ENCODE assay signal across 8 cellular contexts in the genomic region with DNA sequence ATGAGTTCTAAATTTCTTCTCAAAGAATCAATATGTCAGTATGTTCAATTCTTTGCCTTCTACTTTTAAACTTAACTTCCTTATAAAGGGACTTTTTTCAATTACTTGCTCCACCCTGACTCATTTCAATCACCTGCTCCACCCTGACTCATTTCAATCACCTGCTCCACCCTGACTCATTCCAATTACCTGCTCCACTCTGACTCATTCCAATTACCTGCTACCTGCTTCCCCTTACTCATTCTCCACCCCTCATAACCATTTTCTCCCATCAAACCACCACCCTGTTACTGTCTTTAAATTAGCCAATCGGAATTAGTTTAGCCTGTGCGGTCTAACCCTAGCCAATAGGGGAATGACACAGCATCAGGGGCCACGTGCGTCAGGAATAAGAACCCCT. TPM values are rescaled to one million over a fixed set of nuclear protein-coding genes. Genes with fewer than 3 reads are reported as not detected.
DNase-seq lines count a peak whose midpoint lies in the region; ATAC-seq, FAIRE-seq and TF ChIP-seq lines count a peak whose summit lies in the region.
"Not testable (repeated sequence)": the region's sequence is repeated elsewhere in the genome, so short reads cannot be mapped to it uniquely, and the experiment has no call there.

No MANE protein-coding gene starts in this region.

- ATAC-seq in PC-3: not testable (repeated sequence)
- peak; percentile 92 for ATAC-seq in activated CD4-positive, alpha-beta T cell treated with anti-CD3 and anti-CD28 coated beads for 36 hours
- ATAC-seq in left colon: peak; percentile 93

- not testable (repeated sequence) for H2AFZ ChIP-seq in PC-3 (ENCODE audit: low read length)

- POLR2A ChIA-PET in HEK293 (lab: Yijun Ruan, JAX); PC-3 (lab: Charles Lee; ENCODE audit: unreplicated experiment); activated CD4-positive, alpha-beta T cell treated with anti-CD3 and anti-CD28 coated beads for 36 hours (lab: Charles Lee): not testable (repeated sequence)

- not testable (repeated sequence) for H3K9me3 ChIP-seq in HEK293 (ENCODE audit: control insufficient read depth, insufficient read depth, low read depth, low read length); PC-3 (ENCODE audit: low read length)

- CTCF ChIA-PET in HEK293 (lab: Yijun Ruan, JAX); PC-3 (lab: Charles Lee); activated CD4-positive, alpha-beta T cell treated with anti-CD3 and anti-CD28 coated beads for 36 hours (lab: Charles Lee): not testable (repeated sequence)

- H3K27ac ChIP-seq in HEK293 (ENCODE audit: extremely low read depth, low read depth, low read length): not testable (repeated sequence)
- peak overlapping the region; percentile 76 for H3K27ac ChIP-seq in PC-3 (ENCODE audit: low read length)

- not testable (repeated sequence) for H4K20me1 ChIP-seq in PC-3 (ENCODE audit: low read length)

- not testable (repeated sequence) for H3K36me3 ChIP-seq in HEK293 (ENCODE audit: control insufficient read depth in 2 of 2, insufficient read depth in 1 of 2, low read length in 2 of 2); PC-3 (ENCODE audit: low read depth, low read length); bronchial epithelial cell (ENCODE audit: control insufficient read depth, insufficient read depth, low read length)

- H3K9me3 Mint-ChIP-seq in activated CD4-positive, alpha-beta T cell treated with anti-CD3 and anti-CD28 coated beads for 36 hours (ENCODE audit: low read depth); activated T-helper 1 cell treated with anti-CD3 and anti-CD28 coated beads, Interleukin-12 subunit alpha, Interleukin-12 subunit beta, Interleukin-2, Interleukin-4 antibody, amounts not matched to agents 30 ng/mL and 10 ng/mL and 1 ng/mL, durations not matched to agents 14 hours and 24 hours and 36 hours: not testable (repeated sequence)

- DNase-seq in A172 (ENCODE audit: low spot score): peak; percentile 45
- peak; percentile 67 for DNase-seq in PC-3
- DNase-seq in activated CD4-positive, alpha-beta T cell treated with anti-CD3 and anti-CD28 coated beads for 36 hours: peak; percentile 46
- DNase-seq in activated T-helper 1 cell treated with anti-CD3 and anti-CD28 coated beads, Interleukin-12 subunit alpha, Interleukin-12 subunit beta, Interleukin-2, Interleukin-4 antibody, amounts not matched to agents 30 ng/mL and 10 ng/mL and 1 ng/mL, durations not matched to agents 14 hours and 24 hours and 36 hours (ENCODE audit: low spot score); left colon: not testable (repeated sequence)
- peak; percentile 93 for DNase-seq in bronchial epithelial cell (ENCODE audit: low read depth)
- DNase-seq in stimulated activated CD4-positive, alpha-beta T cell treated with anti-CD3 and anti-CD28 coated beads, Interleukin-1b, Interleukin-23, amount 100 ng/mL, for 48 hours: peak; percentile 25

- not testable (repeated sequence) for FAIRE-seq in bronchial epithelial cell (lab: Jason Lieb, UNC)

- not testable (repeated sequence) for H3K4me3 Mint-ChIP-seq in activated CD4-positive, alpha-beta T cell treated with anti-CD3 and anti-CD28 coated beads for 36 hours; activated T-helper 1 cell treated with anti-CD3 and anti-CD28 coated beads, Interleukin-12 subunit alpha, Interleukin-12 subunit beta, Interleukin-2, Interleukin-4 antibody, amounts not matched to agents 30 ng/mL and 10 ng/mL and 1 ng/mL, durations not matched to agents 14 hours and 24 hours and 36 hours

- H3K36me3 Mint-ChIP-seq in activated CD4-positive, alpha-beta T cell treated with anti-CD3 and anti-CD28 coated beads for 36 hours (ENCODE audit: low read depth); activated T-helper 1 cell treated with anti-CD3 and anti-CD28 coated beads, Interleukin-12 subunit alpha, Interleukin-12 subunit beta, Interleukin-2, Interleukin-4 antibody, amounts not matched to agents 30 ng/mL and 10 ng/mL and 1 ng/mL, durations not matched to agents 14 hours and 24 hours and 36 hours (ENCODE audit: low read depth): not testable (repeated sequence)

- H3K9ac ChIP-seq in PC-3 (ENCODE audit: low read length): 0 out of 2 replicates have a peak overlapping the region, but pooled peaks have one; percentile 20

- not testable (repeated sequence) for H3K4me1 ChIP-seq in HEK293 (ENCODE audit: control insufficient read depth, insufficient read depth, low read length)
- peaks cover 29% of the 10 kb centered on the region for H3K4me1 ChIP-seq in PC-3 (ENCODE audit: insufficient read depth, low read length)

- intact Hi-C loops in PC-3 (cut with micrococcal nuclease): loop anchor here (10.0 kb wide), 1 partner anchor 49 kb away; no protein-coding TSS in a partner anchor
- intact Hi-C loops in activated CD4-positive, alpha-beta T cell treated with anti-CD3 and anti-CD28 coated beads for 36 hours (cut with DNase I, micrococcal nuclease): loop anchor here (1.0 to 5.0 kb wide), 3 partner anchors 28 to 124 kb away; no protein-coding TSS in a partner anchor
- intact Hi-C loops in activated T-helper 1 cell treated with anti-CD3 and anti-CD28 coated beads, Interleukin-12 subunit alpha, Interleukin-12 subunit beta, Interleukin-2, Interleukin-4 antibody, amounts not matched to agents 30 ng/mL and 10 ng/mL and 1 ng/mL, durations not matched to agents 14 hours and 24 hours and 36 hours (cut with micrococcal nuclease): loop anchor here (1.0 to 2.0 kb wide), 5 partner anchors 21 to 124 kb away; no protein-coding TSS in a partner anchor
- intact Hi-C loops in left colon (cut with DNase I, micrococcal nuclease): not testable (repeated sequence)

- TF ChIP-seq CTCF in HEK293 (tag by site-specific recombination; IDR thresholded peaks at IDR 0.05); PC-3 (conservative IDR thresholded peaks at IDR 0.05; ENCODE audit: low read depth, low read length); bronchial epithelial cell (IDR thresholded peaks at IDR 0.05; ENCODE audit: insufficient read depth, low read length, severe bottlenecking): not testable (repeated sequence)

- not testable (repeated sequence) for H3K27me3 Mint-ChIP-seq in activated CD4-positive, alpha-beta T cell treated with anti-CD3 and anti-CD28 coated beads for 36 hours
- peaks cover 11% of the 10 kb centered on the region for H3K27me3 Mint-ChIP-seq in activated T-helper 1 cell treated with anti-CD3 and anti-CD28 coated beads, Interleukin-12 subunit alpha, Interleukin-12 subunit beta, Interleukin-2, Interleukin-4 antibody, amounts not matched to agents 30 ng/mL and 10 ng/mL and 1 ng/mL, durations not matched to agents 14 hours and 24 hours and 36 hours (ENCODE audit: insufficient read depth)

- not testable (repeated sequence) for BruUV-seq in PC-3 (replicated peaks; lab: Mats Ljungman, UMichigan)

- H3K27me3 ChIP-seq in PC-3 (ENCODE audit: low read length); bronchial epithelial cell (ENCODE audit: control insufficient read depth, insufficient read depth, low read length): not testable (repeated sequence)

- H3F3A ChIP-seq in PC-3 (ENCODE audit: low read length, unreplicated experiment): not testable (repeated sequence)

- peak overlapping the region; percentile 22; the same call in 1 of the 2 replicates for H3K4me2 ChIP-seq in PC-3 (ENCODE audit: low read length)

- not testable (repeated sequence) for H3K27ac Mint-ChIP-seq in activated CD4-positive, alpha-beta T cell treated with anti-CD3 and anti-CD28 coated beads for 36 hours
- peak overlapping the region; percentile 87 for H3K27ac Mint-ChIP-seq in activated T-helper 1 cell treated with anti-CD3 and anti-CD28 coated beads, Interleukin-12 subunit alpha, Interleukin-12 subunit beta, Interleukin-2, Interleukin-4 antibody, amounts not matched to agents 30 ng/mL and 10 ng/mL and 1 ng/mL, durations not matched to agents 14 hours and 24 hours and 36 hours

- H3K4me1 Mint-ChIP-seq in activated CD4-positive, alpha-beta T cell treated with anti-CD3 and anti-CD28 coated beads for 36 hours: peaks cover 17% of the 10 kb centered on the region
- peaks cover 40% of the 10 kb centered on the region for H3K4me1 Mint-ChIP-seq in activated T-helper 1 cell treated with anti-CD3 and anti-CD28 coated beads, Interleukin-12 subunit alpha, Interleukin-12 subunit beta, Interleukin-2, Interleukin-4 antibody, amounts not matched to agents 30 ng/mL and 10 ng/mL and 1 ng/mL, durations not matched to agents 14 hours and 24 hours and 36 hours (ENCODE audit: low read depth)

- H3K9me2 ChIP-seq in PC-3 (replicated peaks; ENCODE audit: low read length): not testable (repeated sequence)

- H3K4me3 ChIP-seq in HEK293 (ENCODE audit: low read depth, low read length); PC-3 (ENCODE audit: low read length); bronchial epithelial cell (ENCODE audit: low read depth, low read length): not testable (repeated sequence)

- not testable (repeated sequence) for H3K79me2 ChIP-seq in PC-3 (ENCODE audit: low read length)

TF ChIP-seq in HEK293, 187 proteins besides CTCF, POLR2A, EP300 and RAD21:
- peak; percentile 66 for TF ChIP-seq PRDM1 (tag by site-specific recombination; IDR thresholded peaks at IDR 0.05)
- TF ChIP-seq ZNF366 (tag by site-specific recombination; conservative IDR thresholded peaks at IDR 0.05): peak; percentile 37; the same call in 1 of the 2 replicates
- peak; percentile 36; the same call in 1 of the 2 replicates for TF ChIP-seq ZNF223 (tag by site-specific recombination; IDR thresholded peaks at IDR 0.05)

RNA-seq across cellular contexts. Expression of a gene that starts 40.3 kb away (rescaled TPM):
- 188 and 216 TPM in 2 replicates for total RNA-seq in A172 (2014; rRNA removed; shearing (Covaris generic))
- total RNA-seq in PC-3 (2014; rRNA removed): 4.0 and 4.1 TPM in 2 replicates
- total RNA-seq in activated CD4-positive, alpha-beta T cell treated with anti-CD3 and anti-CD28 coated beads for 36 hours: 1 to 10 TPM in 1 of 2 experiments, under 1 TPM in 1; 0.91 to 1.2 TPM
- 17.8 and 19.9 TPM in 2 replicates for total RNA-seq in activated T-helper 1 cell treated with anti-CD3 and anti-CD28 coated beads, Interleukin-12 subunit alpha, Interleukin-12 subunit beta, Interleukin-2, Interleukin-4 antibody, amounts not matched to agents 30 ng/mL and 10 ng/mL and 1 ng/mL, durations not matched to agents 14 hours and 24 hours and 36 hours
- 9.2 and 14.8 TPM in 2 replicates for total RNA-seq in bronchial epithelial cell
- 1 to 10 TPM; 1.3 to 4.1 TPM for total RNA-seq in left colon

RNA-seq across cellular contexts. Expression of a gene that starts 53.8 kb away (rescaled TPM):
- 3.3 and 5.2 TPM in 2 replicates for total RNA-seq in A172 (2014; rRNA removed; shearing (Covaris generic))
- total RNA-seq in PC-3 (2014; rRNA removed): 0.69 and 1.7 TPM in 2 replicates
- total RNA-seq in activated CD4-positive, alpha-beta T cell treated with anti-CD3 and anti-CD28 coated beads for 36 hours: 1 to 10 TPM; 2.8 to 3.9 TPM
- 4.4 and 6.2 TPM in 2 replicates for total RNA-seq in activated T-helper 1 cell treated with anti-CD3 and anti-CD28 coated beads, Interleukin-12 subunit alpha, Interleukin-12 subunit beta, Interleukin-2, Interleukin-4 antibody, amounts not matched to agents 30 ng/mL and 10 ng/mL and 1 ng/mL, durations not matched to agents 14 hours and 24 hours and 36 hours
- 4.5 and 6.8 TPM in 2 replicates for total RNA-seq in bronchial epithelial cell
- 1 to 10 TPM; 3.7 to 5.2 TPM for total RNA-seq in left colon
